ENCODE assay signal across 12 cellular contexts in genomic region chr16:3259097-3259496, GRCh38. TPM values are rescaled to one million over a fixed set of nuclear protein-coding genes. Genes with fewer than 3 reads are reported as not detected.
A peak's percentile ranks its signal among the peaks of the same experiment; 100 is the strongest.
DNase-seq lines count a peak whose midpoint lies in the region; ATAC-seq, FAIRE-seq and TF ChIP-seq lines count a peak whose summit lies in the region.
"Had no signal": no experiment of that assay in that cellular context is flagged by ENCODE, and none has a peak within 500 bp of the region (broad histone marks: within the 10 kb centered on the region; RNA-seq: fewer than 3 reads in every experiment).

No MANE protein-coding gene starts in this region.

- peak; percentile 30 for DNase-seq in AG09319 (ENCODE audit: extremely low read depth, low read depth)
- no peak for DNase-seq in MM.1S
- no peak for DNase-seq in K562 (ENCODE audit: extremely low read depth in 1 of 4, low spot score in 3 of 4)
- peak; percentile 30 for DNase-seq in myocyte (ENCODE audit: low read depth)
- DNase-seq in NCI-H226 = no peak
- DNase-seq in GM13976 (ENCODE audit: low spot score) = no peak
- no peak for DNase-seq in KBM-7
- DNase-seq in T-helper 2 cell = no peak
- DNase-seq: activated CD8-positive, alpha-beta memory T cell treated with anti-CD3 and anti-CD28 coated beads, Interleukin-2, amount 50 U/mL, for 48 hours; activated naive CD8-positive, alpha-beta T cell treated with anti-CD3 and anti-CD28 coated beads, Interleukin-2, amount 10 ng/mL, durations not matched to agents 7 days and 5 days had no signal

- in situ Hi-C loops in K562 (cut with MboI) (no loop called here), GM13976 (cut with MboI; ENCODE audit: low sequenced_read_pairs, unreplicated experiment) (no loop called here), KBM-7 (cut with MboI; ENCODE audit: low pct_unique_long_range_greater_than_20kb, low sequenced_read_pairs) (no loop called here)

- H3K9me2 ChIP-seq in MM.1S (replicated peaks; ENCODE audit: insufficient read depth, low read length) = no peaks in the 10 kb centered on the region

- H3K4me1 ChIP-seq in MM.1S (ENCODE audit: low read length) = no peaks in the 10 kb centered on the region
- peaks cover 0 to 16% of the 10 kb centered on the region in 2 experiments; a peak in 3 of 5 replicates for H3K4me1 ChIP-seq in K562 (replicated peaks in 1 of 2; ENCODE audit: control insufficient read depth in 2 of 2, insufficient read depth in 2 of 2, low read length in 2 of 2)

- H3K27ac ChIP-seq in MM.1S (ENCODE audit: low read length) = no peak overlapping the region
- no peak overlapping the region for H3K27ac ChIP-seq in K562 (ENCODE audit: extremely low read depth, low read depth, low read length)
- H3K27ac ChIP-seq: VCaP had no signal

- H3F3A ChIP-seq in MM.1S (ENCODE audit: insufficient read depth, low read length) = peaks cover 10% of the 10 kb centered on the region

- no peak for TF ChIP-seq RAD21 in K562 (CRISPR knock-in tag; conservative IDR thresholded peaks at IDR 0.05 in 1 of 2, IDR thresholded peaks at IDR 0.05 in 1 of 2)

- POLR2A ChIA-PET in K562 (lab: Yijun Ruan, JAX) = interaction anchor here (1.6 kb wide), 1 partner anchor 25 kb away, joined by 5 read pairs; no protein-coding TSS in a partner anchor

- TF ChIP-seq CTCF in AG09319 (IDR thresholded peaks at IDR 0.05; ENCODE audit: low read depth, low read length) = no peak
- TF ChIP-seq CTCF in MM.1S (IDR thresholded peaks at IDR 0.05; ENCODE audit: low read length) = no peak
- TF ChIP-seq CTCF in K562 (IDR thresholded peaks at IDR 0.05 in 2 of 3, conservative IDR thresholded peaks at IDR 0.05 in 1 of 3; ENCODE audit: insufficient read depth in 2 of 3, low read depth in 1 of 3, low read length in 3 of 3) = no peak
- TF ChIP-seq CTCF in GM13976 (IDR thresholded peaks at IDR 0.05; ENCODE audit: borderline replicate concordance, control extremely low read depth, extremely low read depth, insufficient read depth, missing control alignments) = no peak

- no peaks in the 10 kb centered on the region for H3K9me1 ChIP-seq in K562 (ENCODE audit: control insufficient read depth, insufficient read depth, low read length)

- no peak for ATAC-seq in K562

- FAIRE-seq in K562 (lab: Jason Lieb, UNC) = no peak

- H4K20me1 ChIP-seq in MM.1S (ENCODE audit: insufficient read depth, low read length) (no peaks in the 10 kb centered on the region), K562 (replicated peaks; ENCODE audit: control insufficient read depth, insufficient read depth, low read length) (no peaks in the 10 kb centered on the region)

- TF ChIP-seq POLR2A in K562 (conservative IDR thresholded peaks at IDR 0.05) = no peak

- WGBS in K562 (ENCODE audit: insufficient coverage, low coverage, missing lambda C conversion rate) = 5% methylated on average over 8 of the region's 8 CpGs

- no peaks in the 10 kb centered on the region for H3K9me3 ChIP-seq in MM.1S (replicated peaks; ENCODE audit: insufficient read depth, low read length)
- 0 out of 2 replicates have a peak, but pooled peaks cover 2% of the 10 kb centered on the region for H3K9me3 ChIP-seq in K562 (replicated peaks; ENCODE audit: control insufficient read depth, insufficient read depth, low read depth, low read length)

- 0 out of 2 replicates have a peak overlapping the region, but pooled peaks have one; percentile 4 for H2AFZ ChIP-seq in MM.1S (ENCODE audit: low read length)
- H2AFZ ChIP-seq in K562 (ENCODE audit: low read depth, low read length) = no peak overlapping the region

- H3K36me3 ChIP-seq in MM.1S (replicated peaks; ENCODE audit: insufficient read depth, low read length) = no peaks in the 10 kb centered on the region
- H3K36me3 ChIP-seq in K562 (ENCODE audit: control insufficient read depth, insufficient read depth, low read length) = no peaks in the 10 kb centered on the region

- H3K79me2 ChIP-seq in MM.1S (ENCODE audit: low read length) (no peaks in the 10 kb centered on the region), K562 (ENCODE audit: control insufficient read depth, insufficient read depth, low read length) (no peaks in the 10 kb centered on the region)

- BruUV-seq in K562 (replicated peaks; lab: Mats Ljungman, UMichigan) = no TSS peak

- no peak overlapping the region for H3K9ac ChIP-seq in MM.1S (ENCODE audit: low read length)
- H3K9ac ChIP-seq in K562 (ENCODE audit: insufficient read depth in 1 of 2, low read depth in 2 of 2, low read length in 2 of 2) = no peak overlapping the region

- H3K4me2 ChIP-seq in MM.1S (ENCODE audit: low read depth, low read length) (peak overlapping the region; percentile 23), K562 (ENCODE audit: insufficient read depth, low read length) (no peak overlapping the region)

- no peak for TF ChIP-seq EP300 in K562 (IDR thresholded peaks at IDR 0.05; ENCODE audit: low read length)

- peaks cover 48% of the 10 kb centered on the region for H3K27me3 ChIP-seq in MM.1S (replicated peaks; ENCODE audit: insufficient read depth, low read length)
- peaks cover 25 to 41% of the 10 kb centered on the region in 2 experiments for H3K27me3 ChIP-seq in K562 (ENCODE audit: control insufficient read depth in 2 of 2, insufficient read depth in 2 of 2, low read length in 2 of 2)

- CTCF ChIA-PET in K562 (lab: Yijun Ruan, JAX; ENCODE audit: low intra/inter-chr PET ratio) = interaction anchor here (0.6 kb wide), 1 partner anchor 166 kb away, joined by 4 read pairs; no protein-coding TSS in a partner anchor

- intact Hi-C loops in K562 (cut with micrococcal nuclease) = no loop called here

- H3K4me3 ChIP-seq in MM.1S (ENCODE audit: low read length) (no peak overlapping the region), K562 (no peak overlapping the region)
- H3K4me3 ChIP-seq: coronary artery had no signal

RNA-seq across cellular contexts. Expression of gene MEFV, which starts 2.7 kb away (rescaled TPM):
- not detected in 2 replicates for total RNA-seq in K562 (2011; cell fraction: chromatin; rRNA removed; ENCODE audit: low replicate concordance)
- total RNA-seq in K562 (2011; cell fraction: nucleolus; rRNA removed) = not detected in 2 replicates
- not detected in 2 replicates for total RNA-seq in K562 (2011; cell fraction: nucleoplasm; rRNA removed)
- total RNA-seq in K562 (2014; rRNA removed) (0.14 TPM in 1 of 2 replicates, not detected in the other), K562 (2014; rRNA removed; fragmentation: Illumina TruSeq; extraction: Trizol) (not detected in 2 replicates), K562 (2015; rRNA removed; fragmentation: Illumina TruSeq; extraction: Trizol) (not detected in 2 replicates), K562 (2021) (not detected in 2 replicates), myocyte (0.37 and 0.99 TPM in 2 replicates)
- polyA plus RNA-seq in K562 (2011; rRNA removed) (not detected in 2 replicates), K562 (2014; fragmentation: Illumina TruSeq; extraction: Trizol) (not detected in 2 replicates), K562 (2014; fragmentation: Nextera tagmentation; extraction: Ambion mirVana) (not detected), K562 (2014; rRNA removed) (not detected in 2 replicates)
- not detected in 2 replicates for polyA plus RNA-seq in K562 (2011; cell fraction: cytosol; rRNA removed)
- not detected in 2 replicates for polyA plus RNA-seq in K562 (2011; cell fraction: nucleus; rRNA removed)
- polyA plus RNA-seq in K562 (2012) = 0.06 and 0.07 TPM in 2 replicates
- polyA minus RNA-seq in K562 (2011; rRNA and poly(A)+ RNA removed) = not detected in 2 replicates
- not detected in 2 replicates for polyA minus RNA-seq in K562 (2011; cell fraction: cytosol; rRNA and poly(A)+ RNA removed)
- not detected in 2 replicates for polyA minus RNA-seq in K562 (2011; cell fraction: nucleus; rRNA and poly(A)+ RNA removed)
- 0.11 TPM for polyA plus RNA-seq in myocyte (2012)

RNA-seq across cellular contexts. Expression of gene ZNF200, which starts 24.1 kb away (rescaled TPM):
- 21.1 and 31.6 TPM in 2 replicates for total RNA-seq in K562 (2011; cell fraction: chromatin; rRNA removed; ENCODE audit: low replicate concordance)
- 11.8 and 12.5 TPM in 2 replicates for total RNA-seq in K562 (2011; cell fraction: nucleolus; rRNA removed)
- total RNA-seq in K562 (2011; cell fraction: nucleoplasm; rRNA removed) = 19.4 and 23.4 TPM in 2 replicates
- total RNA-seq in K562 (2014; rRNA removed) = 11.2 and 11.8 TPM in 2 replicates
- total RNA-seq in K562 (2014; rRNA removed; fragmentation: Illumina TruSeq; extraction: Trizol) = 11.6 and 15.1 TPM in 2 replicates
- total RNA-seq in K562 (2015; rRNA removed; fragmentation: Illumina TruSeq; extraction: Trizol) = 12.1 and 14.5 TPM in 2 replicates
- total RNA-seq in K562 (2021) = 9.6 and 11.5 TPM in 2 replicates
- 5.3 and 6.0 TPM in 2 replicates for polyA plus RNA-seq in K562 (2011; rRNA removed)
- polyA plus RNA-seq in K562 (2011; cell fraction: cytosol; rRNA removed) = 2.3 and 3.2 TPM in 2 replicates
- 10.2 and 11.2 TPM in 2 replicates for polyA plus RNA-seq in K562 (2011; cell fraction: nucleus; rRNA removed)
- polyA plus RNA-seq in K562 (2012) = 7.0 and 8.5 TPM in 2 replicates
- polyA plus RNA-seq in K562 (2014; fragmentation: Illumina TruSeq; extraction: Trizol) = 9.2 and 11.0 TPM in 2 replicates
- 1 to 10 TPM; 4.8 to 6.6 TPM for polyA plus RNA-seq in K562 (2014; fragmentation: Nextera tagmentation; extraction: Ambion mirVana)
- polyA plus RNA-seq in K562 (2014; rRNA removed) = 8.4 and 9.8 TPM in 2 replicates
- 9.5 and 11.7 TPM in 2 replicates for polyA minus RNA-seq in K562 (2011; rRNA and poly(A)+ RNA removed)
- 4.2 and 5.6 TPM in 2 replicates for polyA minus RNA-seq in K562 (2011; cell fraction: cytosol; rRNA and poly(A)+ RNA removed)
- 7.8 and 11.9 TPM in 2 replicates for polyA minus RNA-seq in K562 (2011; cell fraction: nucleus; rRNA and poly(A)+ RNA removed)
- total RNA-seq in myocyte = 8.6 and 9.2 TPM in 2 replicates
- 4.6 TPM for polyA plus RNA-seq in myocyte (2012)

RNA-seq across cellular contexts. Expression of gene ZNF263, which starts 24.2 kb away (rescaled TPM):
- total RNA-seq in K562 (2011; cell fraction: chromatin; rRNA removed; ENCODE audit: low replicate concordance) = 33.7 and 52.6 TPM in 2 replicates
- total RNA-seq in K562 (2011; cell fraction: nucleolus; rRNA removed) = 30.8 and 32.5 TPM in 2 replicates
- total RNA-seq in K562 (2011; cell fraction: nucleoplasm; rRNA removed) = 28.2 and 28.9 TPM in 2 replicates
- total RNA-seq in K562 (2014; rRNA removed) (45.9 and 48.3 TPM in 2 replicates), K562 (2014; rRNA removed; fragmentation: Illumina TruSeq; extraction: Trizol) (31.8 and 33.5 TPM in 2 replicates), K562 (2015; rRNA removed; fragmentation: Illumina TruSeq; extraction: Trizol) (36.2 and 36.8 TPM in 2 replicates), K562 (2021) (26.3 and 30.6 TPM in 2 replicates), myocyte (36.2 and 48.2 TPM in 2 replicates)
- polyA plus RNA-seq in K562 (2011; rRNA removed) (8.6 and 11.0 TPM in 2 replicates), K562 (2014; fragmentation: Illumina TruSeq; extraction: Trizol) (34.1 and 35.5 TPM in 2 replicates), K562 (2014; fragmentation: Nextera tagmentation; extraction: Ambion mirVana) (1 to 10 TPM; 4.6 to 4.8 TPM), K562 (2014; rRNA removed) (27.5 and 36.0 TPM in 2 replicates)
- polyA plus RNA-seq in K562 (2011; cell fraction: cytosol; rRNA removed) = 8.6 and 14.4 TPM in 2 replicates
- 18.9 and 32.2 TPM in 2 replicates for polyA plus RNA-seq in K562 (2011; cell fraction: nucleus; rRNA removed)
- polyA plus RNA-seq in K562 (2012) = 26.0 and 30.5 TPM in 2 replicates
- polyA minus RNA-seq in K562 (2011; rRNA and poly(A)+ RNA removed) = 12.8 and 13.9 TPM in 2 replicates
- 10.7 and 14.5 TPM in 2 replicates for polyA minus RNA-seq in K562 (2011; cell fraction: cytosol; rRNA and poly(A)+ RNA removed)
- 14.7 and 20.1 TPM in 2 replicates for polyA minus RNA-seq in K562 (2011; cell fraction: nucleus; rRNA and poly(A)+ RNA removed)
- polyA plus RNA-seq in myocyte (2012) = 21.9 TPM

RNA-seq across cellular contexts. Expression of gene TIGD7, which starts 46.1 kb away (rescaled TPM):
- total RNA-seq in K562 (2011; cell fraction: chromatin; rRNA removed; ENCODE audit: low replicate concordance) = 12.1 and 20.7 TPM in 2 replicates
- 9.7 and 9.8 TPM in 2 replicates for total RNA-seq in K562 (2011; cell fraction: nucleolus; rRNA removed)
- 11.8 and 14.0 TPM in 2 replicates for total RNA-seq in K562 (2011; cell fraction: nucleoplasm; rRNA removed)
- 4.9 and 5.8 TPM in 2 replicates for total RNA-seq in K562 (2014; rRNA removed)
- total RNA-seq in K562 (2014; rRNA removed; fragmentation: Illumina TruSeq; extraction: Trizol) = 9.1 and 13.0 TPM in 2 replicates
- total RNA-seq in K562 (2015; rRNA removed; fragmentation: Illumina TruSeq; extraction: Trizol) = 5.4 and 6.7 TPM in 2 replicates
- total RNA-seq in K562 (2021) = 5.2 and 6.2 TPM in 2 replicates
- polyA plus RNA-seq in K562 (2011; rRNA removed) = 8.7 and 10.7 TPM in 2 replicates
- 2.7 and 5.2 TPM in 2 replicates for polyA plus RNA-seq in K562 (2011; cell fraction: cytosol; rRNA removed)
- 7.1 and 7.7 TPM in 2 replicates for polyA plus RNA-seq in K562 (2011; cell fraction: nucleus; rRNA removed)
- 3.7 and 5.0 TPM in 2 replicates for polyA plus RNA-seq in K562 (2012)
- polyA plus RNA-seq in K562 (2014; fragmentation: Illumina TruSeq; extraction: Trizol) = 9.0 and 9.4 TPM in 2 replicates
- polyA plus RNA-seq in K562 (2014; fragmentation: Nextera tagmentation; extraction: Ambion mirVana) = 1 to 10 TPM in 1 of 2 experiments, under 1 TPM in 1; 0.84 to 2.0 TPM
- 8.0 and 8.9 TPM in 2 replicates for polyA plus RNA-seq in K562 (2014; rRNA removed)
- 9.3 and 9.5 TPM in 2 replicates for polyA minus RNA-seq in K562 (2011; rRNA and poly(A)+ RNA removed)
- polyA minus RNA-seq in K562 (2011; cell fraction: cytosol; rRNA and poly(A)+ RNA removed) = 2.8 and 4.1 TPM in 2 replicates
- polyA minus RNA-seq in K562 (2011; cell fraction: nucleus; rRNA and poly(A)+ RNA removed) = 4.6 and 6.7 TPM in 2 replicates
- total RNA-seq in myocyte = 4.5 and 8.4 TPM in 2 replicates
- polyA plus RNA-seq in myocyte (2012) = 2.5 TPM

RNA-seq across cellular contexts. Expression of gene ZNF75A, which starts 46.2 kb away (rescaled TPM):
- total RNA-seq in K562 (2011; cell fraction: chromatin; rRNA removed; ENCODE audit: low replicate concordance) = 36.3 and 66.8 TPM in 2 replicates
- total RNA-seq in K562 (2011; cell fraction: nucleolus; rRNA removed) = 23.4 and 28.7 TPM in 2 replicates
- 36.6 and 52.4 TPM in 2 replicates for total RNA-seq in K562 (2011; cell fraction: nucleoplasm; rRNA removed)
- total RNA-seq in K562 (2014; rRNA removed) (14.0 and 15.8 TPM in 2 replicates), K562 (2014; rRNA removed; fragmentation: Illumina TruSeq; extraction: Trizol) (23.2 and 26.2 TPM in 2 replicates), K562 (2015; rRNA removed; fragmentation: Illumina TruSeq; extraction: Trizol) (15.8 and 17.1 TPM in 2 replicates), K562 (2021) (13.9 and 14.2 TPM in 2 replicates), myocyte (19.5 and 22.3 TPM in 2 replicates)
- polyA plus RNA-seq in K562 (2011; rRNA removed) (13.9 and 20.8 TPM in 2 replicates), K562 (2014; fragmentation: Illumina TruSeq; extraction: Trizol) (21.2 and 24.5 TPM in 2 replicates), K562 (2014; fragmentation: Nextera tagmentation; extraction: Ambion mirVana) (10 to 100 TPM in 1 of 2 experiments, 1 to 10 TPM in 1; 7.2 to 10.1 TPM), K562 (2014; rRNA removed) (15.8 and 18.6 TPM in 2 replicates)
- polyA plus RNA-seq in K562 (2011; cell fraction: cytosol; rRNA removed) = 4.4 and 5.7 TPM in 2 replicates
- polyA plus RNA-seq in K562 (2011; cell fraction: nucleus; rRNA removed) = 14.2 and 18.7 TPM in 2 replicates
- polyA plus RNA-seq in K562 (2012) = 10.5 and 12.1 TPM in 2 replicates
- polyA minus RNA-seq in K562 (2011; rRNA and poly(A)+ RNA removed) = 16.0 and 17.9 TPM in 2 replicates
- polyA minus RNA-seq in K562 (2011; cell fraction: cytosol; rRNA and poly(A)+ RNA removed) = 5.2 and 6.5 TPM in 2 replicates
- polyA minus RNA-seq in K562 (2011; cell fraction: nucleus; rRNA and poly(A)+ RNA removed) = 10.2 and 12.6 TPM in 2 replicates
- polyA plus RNA-seq in myocyte (2012) = 15.5 TPM

Comparison
In these comparisons a context has a peak if more than half of its experiments do, and no peak if none do; other contexts are left out.
1. DNase-seq: peak in AG09319 (single experiment) and myocyte (single experiment); none in MM.1S (single experiment), K562 (0 of 4), NCI-H226 (single experiment), GM13976 (single experiment), KBM-7 (single experiment) and T-helper 2 cell (0 of 5).